Comparison of ENCODE assay signal across 9 cellular contexts in the genomic region with DNA sequence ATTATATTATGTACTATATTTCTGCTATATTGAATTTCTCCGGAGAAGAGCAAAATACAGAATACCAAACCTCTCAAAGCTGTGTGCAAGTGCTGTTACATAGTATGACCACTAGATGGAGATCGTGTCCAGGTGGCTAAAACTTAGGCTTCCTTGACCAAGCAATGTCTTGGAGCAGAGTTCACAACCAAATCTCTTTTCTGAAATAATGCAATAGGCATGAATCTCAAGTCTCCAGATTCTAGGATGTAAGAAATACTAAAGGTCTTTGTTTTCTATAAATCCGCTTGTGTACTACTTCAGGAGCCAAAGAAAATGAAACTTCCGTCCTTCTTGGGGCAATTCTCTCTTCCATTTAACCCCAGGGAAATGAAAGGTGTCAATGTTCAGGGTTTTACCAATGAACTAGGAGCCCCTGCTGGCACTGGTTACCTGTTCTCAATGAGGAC.
DNase-seq lines count a peak whose midpoint lies in the region; ATAC-seq, FAIRE-seq and TF ChIP-seq lines count a peak whose summit lies in the region.
"Had no signal": no experiment of that assay in that cellular context is flagged by ENCODE, and none has a peak within 500 bp of the region (broad histone marks: within the 10 kb centered on the region; RNA-seq: fewer than 3 reads in every experiment).

No MANE protein-coding gene starts in this region.

- TF ChIP-seq CTCF in bronchial epithelial cell (IDR thresholded peaks at IDR 0.05; ENCODE audit: insufficient read depth, low read length, severe bottlenecking) (peak; percentile 82), kidney epithelial cell (IDR thresholded peaks at IDR 0.05; ENCODE audit: insufficient read depth, low read length, poor library complexity, severe bottlenecking) (peak; percentile 92), upper lobe of left lung (IDR thresholded peaks at IDR 0.05) (peak; percentile 80 to 97 (median 91))

- H3K36me3 ChIP-seq in bronchial epithelial cell (ENCODE audit: control insufficient read depth, insufficient read depth, low read length), result no peaks in the 10 kb centered on the region
- no peaks in the 10 kb centered on the region for H3K36me3 ChIP-seq in kidney epithelial cell (ENCODE audit: control insufficient read depth, insufficient read depth, low read length)
- H3K36me3 ChIP-seq in upper lobe of left lung, result no peaks in the 10 kb centered on the region

- no peak for TF ChIP-seq EP300 in upper lobe of left lung (IDR thresholded peaks at IDR 0.05)

- H3K27me3 ChIP-seq in bronchial epithelial cell (ENCODE audit: control insufficient read depth, insufficient read depth, low read length) (no peaks in the 10 kb centered on the region), kidney epithelial cell (ENCODE audit: control insufficient read depth, insufficient read depth, low read length) (no peaks in the 10 kb centered on the region), upper lobe of left lung (no peaks in the 10 kb centered on the region)

- H3K4me3 ChIP-seq in bronchial epithelial cell (ENCODE audit: low read depth, low read length) (no peak overlapping the region), kidney epithelial cell (ENCODE audit: low read depth, low read length) (no peak overlapping the region), upper lobe of left lung (no peak overlapping the region)

- no peak for FAIRE-seq in bronchial epithelial cell (lab: Jason Lieb, UNC)

- intact Hi-C loops in Right ventricle myocardium inferior (cut with DNase I) (no loop called here), cardiac septum (cut with DNase I) (no loop called here)

- DNase-seq in Right ventricle myocardium inferior (ENCODE audit: missing footprints) (no peak), cardiac septum (ENCODE audit: low spot score) (no peak), NCI-H69 (lab: John Stamatoyannopoulos, UW) (peak; percentile 66), bronchial epithelial cell (ENCODE audit: low read depth) (peak; percentile 55), kidney epithelial cell (ENCODE audit: low read depth) (no peak), upper lobe of left lung (no peak), GOT3 (lab: John Stamatoyannopoulos, UW) (no peak)

- peaks cover 0 to 15% (median 5%) of the 10 kb centered on the region in 4 donors for H3K4me1 ChIP-seq in upper lobe of left lung

- TF ChIP-seq POLR2A in upper lobe of left lung (IDR thresholded peaks at IDR 0.05), result no peak

- no peak overlapping the region for H3K27ac ChIP-seq in upper lobe of left lung

- no peaks in the 10 kb centered on the region for H3K9me3 ChIP-seq in upper lobe of left lung

- WGBS in upper lobe of left lung, 2 donors, result 34 to 35% methylated on average over 4 of the region's 4 CpGs

- ATAC-seq in Right ventricle myocardium inferior (peak; percentile 59), HG03280 (IDR thresholded peaks at IDR 0.05; ENCODE audit: unreplicated experiment) (peak; percentile 70), upper lobe of left lung (ENCODE audit: low FRiP score in 2 of 2) (peak; percentile 86 to 89)
- ATAC-seq: stimulated activated naive CD8-positive, alpha-beta T cell treated with anti-CD3 and anti-CD28 coated beads, Interleukin-15, amount 100 ng/mL, for 72 hours had no signal

Comparison
In these comparisons a context has a peak if more than half of its experiments do, and no peak if none do; other contexts are left out.
1. DNase-seq: peak in NCI-H69 (single experiment) and bronchial epithelial cell (single experiment); none in Right ventricle myocardium inferior (single experiment), cardiac septum (single experiment), kidney epithelial cell (single experiment), upper lobe of left lung (0 of 2) and GOT3 (single experiment).
2. Peak in every context shown above with its lines, with median percentiles within 50 percentile points of each other: ATAC-seq and CTCF ChIP-seq.